In genomic region chr17:75830168-75831031, GRCh38 we compare ENCODE assay signal across 9 cellular contexts. TPM values are rescaled to one million over a fixed set of nuclear protein-coding genes. Genes with fewer than 3 reads are reported as not detected.
DNase-seq lines count a peak whose midpoint lies in the region; ATAC-seq and TF ChIP-seq lines count a peak whose summit lies in the region.
"Had no signal": no experiment of that assay in that cellular context is flagged by ENCODE, and none has a peak within 500 bp of the region (broad histone marks: within the 10 kb centered on the region; RNA-seq: fewer than 3 reads in every experiment).

No MANE protein-coding gene starts in this region.

- H3K4me1 Mint-ChIP-seq in activated naive CD8-positive, alpha-beta T cell treated with anti-CD3 and anti-CD28 coated beads, Interleukin-2, amount 10 ng/mL, durations not matched to agents 7 days and 5 days: peaks cover 34% of the 10 kb centered on the region

- no peak overlapping the region for H3K4me3 Mint-ChIP-seq in activated naive CD8-positive, alpha-beta T cell treated with anti-CD3 and anti-CD28 coated beads, Interleukin-2, amount 10 ng/mL, durations not matched to agents 7 days and 5 days
- H3K4me3 Mint-ChIP-seq: activated naive CD8-positive, alpha-beta T cell had no signal

- H3K4me3 ChIP-seq in BE2C (ENCODE audit: low read depth, low read length): no peak overlapping the region
- no peak overlapping the region for H3K4me3 ChIP-seq in right lobe of liver

- TF ChIP-seq POLR2A in right lobe of liver (IDR thresholded peaks at IDR 0.05): no peak

- intact Hi-C loops in right lobe of liver (cut with DNase I): no loop called here

- peak overlapping the region; percentile 68 for H3K27ac Mint-ChIP-seq in activated naive CD8-positive, alpha-beta T cell treated with anti-CD3 and anti-CD28 coated beads, Interleukin-2, amount 10 ng/mL, durations not matched to agents 7 days and 5 days

- 83% methylated on average over 5 of the region's 26 CpGs for WGBS in right lobe of liver (ENCODE audit: insufficient coverage, low coverage, low lambda C conversion rate, missing lambda C conversion rate)

- no peak overlapping the region for H3K27ac ChIP-seq in right lobe of liver

- peak; percentile 46; the same call in 1 of the 2 replicates for TF ChIP-seq RAD21 in Ishikawa (IDR thresholded peaks at IDR 0.05; ENCODE audit: low read depth)

- no peaks in the 10 kb centered on the region for H3K9me3 Mint-ChIP-seq in activated naive CD8-positive, alpha-beta T cell treated with anti-CD3 and anti-CD28 coated beads, Interleukin-2, amount 10 ng/mL, durations not matched to agents 7 days and 5 days

- peaks cover 11% of the 10 kb centered on the region for H3K36me3 Mint-ChIP-seq in activated naive CD8-positive, alpha-beta T cell treated with anti-CD3 and anti-CD28 coated beads, Interleukin-2, amount 10 ng/mL, durations not matched to agents 7 days and 5 days
- H3K36me3 Mint-ChIP-seq: activated naive CD8-positive, alpha-beta T cell had no signal

- TF ChIP-seq EP300 in Ishikawa (IDR thresholded peaks at IDR 0.05; ENCODE audit: borderline replicate concordance): no peak

- no peak for ATAC-seq in activated naive CD8-positive, alpha-beta T cell treated with anti-CD3 and anti-CD28 coated beads, Interleukin-2, amount 10 ng/mL, durations not matched to agents 7 days and 5 days (ENCODE audit: low read depth)
- ATAC-seq in right lobe of liver (no peak), HG03135 (IDR thresholded peaks at IDR 0.05; ENCODE audit: unreplicated experiment) (no peak), HG03520 (IDR thresholded peaks at IDR 0.05; ENCODE audit: unreplicated experiment) (no peak)

- H3K9me3 ChIP-seq in BE2C: no peaks in the 10 kb centered on the region
- H3K9me3 ChIP-seq in right lobe of liver: no peaks in the 10 kb centered on the region

- H3K27me3 ChIP-seq in BE2C (no peaks in the 10 kb centered on the region), right lobe of liver (no peaks in the 10 kb centered on the region)

- POLR2A ChIA-PET in activated naive CD8-positive, alpha-beta T cell treated with anti-CD3 and anti-CD28 coated beads, Interleukin-2, amount 10 ng/mL, durations not matched to agents 7 days and 5 days (lab: Charles Lee): interaction anchor here (0.6 to 11.0 kb wide), 9 partner anchors 14 to 65 kb away, joined by 3 to 121 read pairs (median 4); partner anchors contain the start of genes GALK1, UNC13D and WBP2

- peaks cover 3% of the 10 kb centered on the region; the same call in 1 of the 2 replicates for H3K36me3 ChIP-seq in BE2C
- peaks cover 0 to 37% (median 1%) of the 10 kb centered on the region in 4 donors for H3K36me3 ChIP-seq in right lobe of liver

- TF ChIP-seq CTCF in BE2C (IDR thresholded peaks at IDR 0.05; ENCODE audit: low read depth, low read length): peak; percentile 62
- TF ChIP-seq CTCF in right lobe of liver (IDR thresholded peaks at IDR 0.05): peak; percentile 18 to 48 (median 36)

- no peaks in the 10 kb centered on the region for H3K27me3 Mint-ChIP-seq in activated naive CD8-positive, alpha-beta T cell treated with anti-CD3 and anti-CD28 coated beads, Interleukin-2, amount 10 ng/mL, durations not matched to agents 7 days and 5 days
- H3K27me3 Mint-ChIP-seq: activated naive CD8-positive, alpha-beta T cell had no signal

- DNase-seq in BE2C (peak; percentile 56), right lobe of liver (peak in 1 of 3 donors; percentile 49), cerebellar nuclear complex (lab: John Stamatoyannopoulos, UW) (no peak)
- no peak for DNase-seq in activated naive CD8-positive, alpha-beta T cell treated with anti-CD3 and anti-CD28 coated beads, Interleukin-2, amount 10 ng/mL, durations not matched to agents 7 days and 5 days
- no peak for DNase-seq in stimulated activated naive CD4-positive, alpha-beta T cell treated with Interleukin-2 at 50 U/mL for 16 hours (lab: John Stamatoyannopoulos, UW)

- H3K4me1 ChIP-seq in BE2C: peaks cover 30% of the 10 kb centered on the region
- H3K4me1 ChIP-seq in right lobe of liver: peaks cover 0 to 13% (median 0%) of the 10 kb centered on the region in 4 donors

TF ChIP-seq in Ishikawa, 13 proteins besides CTCF, POLR2A, EP300 and RAD21:
- no peak for TF ChIP-seq TAF1 (IDR thresholded peaks at IDR 0.05; ENCODE audit: low read depth)
- peak; percentile 93 for TF ChIP-seq ZBTB7A (IDR thresholded peaks at IDR 0.05; ENCODE audit: low read depth)
TF ChIP-seq in Ishikawa: peak in this region for 1.

RNA-seq across cellular contexts. Expression of gene UNC13D, which starts 13.8 kb away (rescaled TPM):
- 23.0 TPM for polyA plus RNA-seq in BE2C (2012; ENCODE audit: insufficient read depth, insufficient read length, low read depth)
- total RNA-seq in activated naive CD8-positive, alpha-beta T cell treated with anti-CD3 and anti-CD28 coated beads, Interleukin-2, amount 10 ng/mL, durations not matched to agents 7 days and 5 days: 100 to 1,000 TPM; 221 to 222 TPM
- total RNA-seq in right lobe of liver: 10 to 100 TPM in 3 of 6 experiments, 1 to 10 TPM in 3; 3.4 to 12.5 (median 10.7) TPM

RNA-seq across cellular contexts. Expression of gene WBP2, which starts 24.7 kb away (rescaled TPM):
- 228 TPM for polyA plus RNA-seq in BE2C (2012; ENCODE audit: insufficient read depth, insufficient read length, low read depth)
- total RNA-seq in activated naive CD8-positive, alpha-beta T cell treated with anti-CD3 and anti-CD28 coated beads, Interleukin-2, amount 10 ng/mL, durations not matched to agents 7 days and 5 days: 100 to 1,000 TPM; 107 TPM
- total RNA-seq in right lobe of liver: 10 to 100 TPM; 57.5 to 99.2 (median 68.7) TPM

RNA-seq across cellular contexts. Expression of gene UNK, which starts 45.8 kb away (rescaled TPM):
- polyA plus RNA-seq in BE2C (2012; ENCODE audit: insufficient read depth, insufficient read length, low read depth): 27.3 TPM
- 10 to 100 TPM; 37.4 to 39.8 TPM for total RNA-seq in activated naive CD8-positive, alpha-beta T cell treated with anti-CD3 and anti-CD28 coated beads, Interleukin-2, amount 10 ng/mL, durations not matched to agents 7 days and 5 days
- 10 to 100 TPM in 4 of 6 experiments, 1 to 10 TPM in 2; 5.8 to 29.2 (median 11.1) TPM for total RNA-seq in right lobe of liver

RNA-seq across cellular contexts. Expression of gene TRIM47, which starts 48.0 kb away (rescaled TPM):
- 35.9 TPM for polyA plus RNA-seq in BE2C (2012; ENCODE audit: insufficient read depth, insufficient read length, low read depth)
- 10 to 100 TPM; 23.2 to 27.9 TPM for total RNA-seq in activated naive CD8-positive, alpha-beta T cell treated with anti-CD3 and anti-CD28 coated beads, Interleukin-2, amount 10 ng/mL, durations not matched to agents 7 days and 5 days
- total RNA-seq in right lobe of liver: 10 to 100 TPM in 5 of 6 experiments, 1 to 10 TPM in 1; 9.1 to 27.0 (median 21.5) TPM

Comparison
In these comparisons a context has a peak if more than half of its experiments do, and no peak if none do; other contexts are left out.
1. RNA of gene UNC13D, which starts 13.8 kb away (total RNA-seq): 221 to 222 TPM in activated naive CD8-positive, alpha-beta T cell treated with anti-CD3 and anti-CD28 coated beads, Interleukin-2, amount 10 ng/mL, durations not matched to agents 7 days and 5 days; 3.4 to 12.5 TPM in right lobe of liver; every median in the first group is over 10 times any median in the second.